33 cellular contexts compared by ENCODE assay signal in genomic region chr3:2568929-2569328, GRCh38.
"Had no signal": no experiment of that assay in that cellular context is flagged by ENCODE, and none has a peak within 500 bp of the region (broad histone marks: within the 10 kb centered on the region; RNA-seq: fewer than 3 reads in every experiment).

No MANE protein-coding gene starts in this region.

- DNase-seq: activated CD4-positive, alpha-beta T cell treated with anti-CD3 and anti-CD28 coated beads for 48 hours; activated CD4-positive, alpha-beta T cell treated with anti-CD3 and anti-CD28 coated beads, Interleukin-2, amount 50 U/mL, for 48 hours; activated CD8-positive, alpha-beta memory T cell treated with anti-CD3 and anti-CD28 coated beads for 24 hours; activated effector memory CD4-positive, alpha-beta T cell treated with anti-CD3 and anti-CD28 coated beads, Interleukin-2, amount 50 U/mL, for 16 hours; activated naive CD4-positive, alpha-beta T cell treated with anti-CD3 and anti-CD28 coated beads for 36 hours; activated naive CD8-positive, alpha-beta T cell treated with anti-CD3 and anti-CD28 coated beads, Interleukin-2, amount 10 ng/mL, durations not matched to agents 7 days and 5 days; activated T-cell treated with anti-CD3 and anti-CD28 coated beads, Interleukin-2, amount 50 U/mL, for 1 hour; dorsolateral prefrontal cortex; effector memory CD8-positive, alpha-beta T cell; heart left ventricle; hypothalamus; immature natural killer cell; kidney glomerular epithelial cell; left lung; lower lobe of right lung; mesenchymal stem cell; naive thymus-derived CD8-positive, alpha-beta T cell; occipital lobe; right cardiac atrium; stimulated activated CD4-positive, alpha-beta T cell treated with anti-CD3 and anti-CD28 coated beads, Interleukin-2, amount 100 ng/mL, for 48 hours; stimulated activated naive CD8-positive, alpha-beta T cell treated with anti-CD3 and anti-CD28 coated beads, Interleukin-15, Interleukin-2, amounts not matched to agents 100 U/mL and 50 U/mL, for 24 hours; testis; transverse colon; WERI-Rb-1 had no signal

- H3K4me1 ChIP-seq: ascending aorta, heart left ventricle, left lung, lower lobe of right lung, neural progenitor cell, testis, transverse colon had no signal

- H3K27me3 Mint-ChIP-seq: activated naive CD8-positive, alpha-beta T cell treated with anti-CD3 and anti-CD28 coated beads, Interleukin-2, amount 10 ng/mL, durations not matched to agents 7 days and 5 days; effector memory CD8-positive, alpha-beta T cell had no signal

- FAIRE-seq: endothelial cell of umbilical vein had no signal

- H3K4me3 ChIP-seq: ascending aorta, cardiac muscle cell, coronary artery, dorsolateral prefrontal cortex, heart left ventricle, left lung, lower lobe of right lung, neural progenitor cell, testis, transverse colon had no signal

- H2AFZ ChIP-seq: neural progenitor cell, parathyroid adenoma had no signal

- H3K36me3 ChIP-seq: ascending aorta, cardiac muscle cell, heart left ventricle, left lung, lower lobe of right lung, neural progenitor cell, transverse colon, WERI-Rb-1 had no signal

- H3K9me3 Mint-ChIP-seq: activated naive CD4-positive, alpha-beta T cell treated with anti-CD3 and anti-CD28 coated beads for 36 hours; activated naive CD8-positive, alpha-beta T cell treated with anti-CD3 and anti-CD28 coated beads, Interleukin-2, amount 10 ng/mL, durations not matched to agents 7 days and 5 days; activated T-helper 1 cell treated with anti-CD3 and anti-CD28 coated beads, Interleukin-12 subunit alpha, Interleukin-12 subunit beta, Interleukin-2, Interleukin-4 antibody, amounts not matched to agents 30 ng/mL and 10 ng/mL and 1 ng/mL, durations not matched to agents 14 hours and 24 hours and 36 hours; neural progenitor cell had no signal

- H3K79me2 ChIP-seq: parathyroid adenoma had no signal

- H3K9ac ChIP-seq: neural progenitor cell, parathyroid adenoma had no signal

- H3K36me3 Mint-ChIP-seq: activated naive CD8-positive, alpha-beta T cell treated with anti-CD3 and anti-CD28 coated beads, Interleukin-2, amount 10 ng/mL, durations not matched to agents 7 days and 5 days; brain; immature natural killer cell; naive thymus-derived CD8-positive, alpha-beta T cell had no signal

- H3K4me2 ChIP-seq: neural progenitor cell had no signal

- H3K27ac ChIP-seq: ascending aorta, cardiac muscle cell, coronary artery, dorsolateral prefrontal cortex, heart left ventricle, left lung, lower lobe of right lung, neural progenitor cell, parathyroid adenoma, testis, transverse colon, WERI-Rb-1 had no signal

- H3K27ac Mint-ChIP-seq: activated naive CD4-positive, alpha-beta T cell treated with anti-CD3 and anti-CD28 coated beads for 36 hours; activated naive CD8-positive, alpha-beta T cell treated with anti-CD3 and anti-CD28 coated beads, Interleukin-2, amount 10 ng/mL, durations not matched to agents 7 days and 5 days; activated T-helper 1 cell treated with anti-CD3 and anti-CD28 coated beads, Interleukin-12 subunit alpha, Interleukin-12 subunit beta, Interleukin-2, Interleukin-4 antibody, amounts not matched to agents 30 ng/mL and 10 ng/mL and 1 ng/mL, durations not matched to agents 14 hours and 24 hours and 36 hours; effector memory CD8-positive, alpha-beta T cell; immature natural killer cell; naive thymus-derived CD8-positive, alpha-beta T cell; neural progenitor cell had no signal

- H3K9me3 ChIP-seq: ascending aorta, heart left ventricle, left lung, lower lobe of right lung, testis, transverse colon had no signal

- H3K4me3 Mint-ChIP-seq: activated naive CD4-positive, alpha-beta T cell treated with anti-CD3 and anti-CD28 coated beads for 36 hours; activated naive CD8-positive, alpha-beta T cell treated with anti-CD3 and anti-CD28 coated beads, Interleukin-2, amount 10 ng/mL, durations not matched to agents 7 days and 5 days; activated T-helper 1 cell treated with anti-CD3 and anti-CD28 coated beads, Interleukin-12 subunit alpha, Interleukin-12 subunit beta, Interleukin-2, Interleukin-4 antibody, amounts not matched to agents 30 ng/mL and 10 ng/mL and 1 ng/mL, durations not matched to agents 14 hours and 24 hours and 36 hours; brain; effector memory CD8-positive, alpha-beta T cell; immature natural killer cell; naive thymus-derived CD8-positive, alpha-beta T cell; neural progenitor cell had no signal

- H3K4me1 Mint-ChIP-seq: activated naive CD8-positive, alpha-beta T cell treated with anti-CD3 and anti-CD28 coated beads, Interleukin-2, amount 10 ng/mL, durations not matched to agents 7 days and 5 days; immature natural killer cell; naive thymus-derived CD8-positive, alpha-beta T cell had no signal

- ATAC-seq: activated CD4-positive, CD25-positive, alpha-beta regulatory T cell treated with anti-CD3 and anti-CD28 coated beads, Interleukin-2, amount 50 U/mL, for 24 hours; effector memory CD8-positive, alpha-beta T cell; heart left ventricle; left lung; lower lobe of right lung; naive thymus-derived CD8-positive, alpha-beta T cell; stimulated activated naive CD8-positive, alpha-beta T cell treated with anti-CD3 and anti-CD28 coated beads, Interleukin-15, Interleukin-2, amounts not matched to agents 100 U/mL and 50 U/mL, for 24 hours had no signal

- H3K27me3 ChIP-seq: ascending aorta, cardiac muscle cell, dorsolateral prefrontal cortex, heart left ventricle, left lung, neural progenitor cell, testis, transverse colon had no signal
